Comparison of ENCODE assay signal across 15 cellular contexts in the genomic region with DNA sequence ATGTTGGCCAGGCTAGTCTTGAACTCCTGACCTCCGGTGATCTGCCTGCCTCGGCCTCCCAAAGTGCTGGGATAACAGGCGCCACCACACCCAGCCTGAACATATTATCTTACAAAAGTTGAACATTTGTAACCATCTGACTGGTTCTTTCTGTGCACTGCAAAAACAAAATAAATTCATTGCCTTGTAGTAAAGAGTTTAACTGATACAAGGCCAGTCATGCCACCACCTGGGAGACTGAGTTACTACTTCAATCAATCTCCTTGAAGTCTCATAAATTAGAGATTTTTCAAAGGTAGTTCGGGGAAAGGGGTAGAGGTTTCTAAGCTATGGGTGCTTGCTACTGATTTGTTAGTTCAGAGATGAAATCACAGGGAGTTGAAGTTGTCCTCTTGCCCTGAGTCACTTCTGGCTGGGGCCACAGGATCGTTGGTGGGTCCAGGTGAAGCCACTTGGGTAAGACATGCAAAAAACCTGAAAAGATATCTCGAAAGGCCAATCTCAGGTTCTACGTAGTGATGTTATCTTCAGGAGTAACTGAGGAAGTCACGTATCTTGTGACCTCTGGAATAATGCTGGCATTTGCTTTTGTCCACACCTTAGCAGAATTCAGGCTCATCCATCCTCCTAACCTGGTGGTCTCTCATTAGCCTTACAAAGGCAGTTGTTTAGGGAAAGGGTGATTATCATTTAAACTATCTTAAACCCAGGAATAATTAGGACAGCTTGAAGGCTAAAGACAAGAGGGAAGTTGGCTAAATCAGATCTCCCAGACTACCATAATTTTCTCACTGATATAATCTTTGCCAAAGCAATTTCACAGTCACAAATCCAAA. TPM values are rescaled to one million over a fixed set of nuclear protein-coding genes. Genes with fewer than 3 reads are reported as not detected.
DNase-seq lines count a peak whose midpoint lies in the region; ATAC-seq and TF ChIP-seq lines count a peak whose summit lies in the region.
"Had no signal": no experiment of that assay in that cellular context is flagged by ENCODE, and none has a peak within 500 bp of the region (broad histone marks: within the 10 kb centered on the region; RNA-seq: fewer than 3 reads in every experiment).

No MANE protein-coding gene starts in this region.

- TF ChIP-seq EP300 in stomach (IDR thresholded peaks at IDR 0.05), result no peak

- TF ChIP-seq CTCF in CD8-positive, alpha-beta T cell (IDR thresholded peaks at IDR 0.05), result no peak
- no peak for TF ChIP-seq CTCF in stomach (IDR thresholded peaks at IDR 0.05)

- ATAC-seq in CD8-positive, alpha-beta T cell, result no peak
- no peak for ATAC-seq in HG03442 (IDR thresholded peaks at IDR 0.05; ENCODE audit: unreplicated experiment)
- ATAC-seq: lower lobe of right lung had no signal

- POLR2A ChIA-PET in CD8-positive, alpha-beta T cell (lab: Charles Lee), result no interaction called here

- intact Hi-C loops in CD8-positive, alpha-beta T cell (cut with DNase I, micrococcal nuclease), result loop anchor here in 1 of 2 experiments (5.0 kb wide), 1 partner anchor 71 kb away; the partner anchor contains the start of gene PCNP
- intact Hi-C loops in activated T-helper 1 cell treated with anti-CD3 and anti-CD28 coated beads, Interleukin-12 subunit alpha, Interleukin-12 subunit beta, Interleukin-2, Interleukin-4 antibody, amounts not matched to agents 30 ng/mL and 10 ng/mL and 1 ng/mL, durations not matched to agents 14 hours and 24 hours and 36 hours (cut with micrococcal nuclease), result no loop called here
- intact Hi-C loops in stomach (cut with DNase I; ENCODE audit: low total_unique reads), result no loop called here

- peak overlapping the region; percentile 24 for H3K4me3 Mint-ChIP-seq in CD8-positive, alpha-beta T cell
- no peak overlapping the region for H3K4me3 Mint-ChIP-seq in activated T-helper 1 cell treated with anti-CD3 and anti-CD28 coated beads, Interleukin-12 subunit alpha, Interleukin-12 subunit beta, Interleukin-2, Interleukin-4 antibody, amounts not matched to agents 30 ng/mL and 10 ng/mL and 1 ng/mL, durations not matched to agents 14 hours and 24 hours and 36 hours
- peak overlapping the region; percentile 3 to 78 (median 63) for H3K4me3 Mint-ChIP-seq in immature natural killer cell
- H3K4me3 Mint-ChIP-seq: naive B cell had no signal

- CTCF ChIA-PET in CD8-positive, alpha-beta T cell (lab: Charles Lee), result no interaction called here

- no peaks in the 10 kb centered on the region for H3K27me3 Mint-ChIP-seq in CD8-positive, alpha-beta T cell (ENCODE audit: low read depth)
- H3K27me3 Mint-ChIP-seq in activated T-helper 1 cell treated with anti-CD3 and anti-CD28 coated beads, Interleukin-12 subunit alpha, Interleukin-12 subunit beta, Interleukin-2, Interleukin-4 antibody, amounts not matched to agents 30 ng/mL and 10 ng/mL and 1 ng/mL, durations not matched to agents 14 hours and 24 hours and 36 hours (ENCODE audit: insufficient read depth), result no peaks in the 10 kb centered on the region
- H3K27me3 Mint-ChIP-seq in immature natural killer cell (ENCODE audit: low read depth in 3 of 3), result peaks cover 0 to 3% (median 2%) of the 10 kb centered on the region in 3 donors
- H3K27me3 Mint-ChIP-seq: naive B cell had no signal

- H3K9me3 ChIP-seq in CD8-positive, alpha-beta T cell (ENCODE audit: low read length), result no peaks in the 10 kb centered on the region
- no peaks in the 10 kb centered on the region for H3K9me3 ChIP-seq in HUES48 (ENCODE audit: control insufficient read depth, insufficient read depth, low read length)
- H3K9me3 ChIP-seq in stomach, result no peaks in the 10 kb centered on the region
- H3K9me3 ChIP-seq: heart left ventricle, lower lobe of right lung, thoracic aorta had no signal

- no peak for TF ChIP-seq POLR2A in stomach (IDR thresholded peaks at IDR 0.05)

- H3K36me3 Mint-ChIP-seq in CD8-positive, alpha-beta T cell, result peaks cover 9% of the 10 kb centered on the region
- H3K36me3 Mint-ChIP-seq in activated T-helper 1 cell treated with anti-CD3 and anti-CD28 coated beads, Interleukin-12 subunit alpha, Interleukin-12 subunit beta, Interleukin-2, Interleukin-4 antibody, amounts not matched to agents 30 ng/mL and 10 ng/mL and 1 ng/mL, durations not matched to agents 14 hours and 24 hours and 36 hours (ENCODE audit: low read depth), result peaks cover 6% of the 10 kb centered on the region
- H3K36me3 Mint-ChIP-seq in immature natural killer cell, result peaks cover 3 to 4% (median 3%) of the 10 kb centered on the region in 3 donors
- H3K36me3 Mint-ChIP-seq: naive B cell had no signal

- WGBS in stomach, 5 donors, result 84 to 90% (median 87%) methylated on average over 8 of the region's 8 CpGs

- H3K4me1 ChIP-seq in CD8-positive, alpha-beta T cell (ENCODE audit: insufficient read depth, low read length), result peaks cover 23% of the 10 kb centered on the region
- H3K4me1 ChIP-seq in HUES48 (ENCODE audit: control insufficient read depth, insufficient read depth, low read length) (peaks cover 19% of the 10 kb centered on the region), stomach (peaks cover 0 to 6% (median 0%) of the 10 kb centered on the region in 4 donors)
- H3K4me1 ChIP-seq: lower lobe of right lung had no signal

- no peaks in the 10 kb centered on the region for H3K27me3 ChIP-seq in CD8-positive, alpha-beta T cell (ENCODE audit: insufficient read depth, low read length)
- H3K27me3 ChIP-seq in HUES48 (ENCODE audit: control insufficient read depth, insufficient read depth, low read length) (no peaks in the 10 kb centered on the region), stomach (no peaks in the 10 kb centered on the region)
- H3K27me3 ChIP-seq: heart left ventricle had no signal

- no peak for DNase-seq in CD8-positive, alpha-beta T cell
- no peak for DNase-seq in activated T-helper 1 cell treated with anti-CD3 and anti-CD28 coated beads, Interleukin-12 subunit alpha, Interleukin-12 subunit beta, Interleukin-2, Interleukin-4 antibody, amounts not matched to agents 30 ng/mL and 10 ng/mL and 1 ng/mL, durations not matched to agents 14 hours and 24 hours and 36 hours (ENCODE audit: low spot score)
- DNase-seq in immature natural killer cell (no peak), putamen (ENCODE audit: low spot score) (no peak), stomach (no peak), OCI-M2 (lab: John Stamatoyannopoulos, UW; ENCODE audit: unreplicated experiment) (no peak)
- DNase-seq: Calu3, heart left ventricle, lower lobe of right lung, naive B cell, NCI-H1930 had no signal

- H3K9ac ChIP-seq in HUES48 (ENCODE audit: low read depth, low read length), result no peak overlapping the region

- H3K27ac ChIP-seq in CD8-positive, alpha-beta T cell (ENCODE audit: low read depth, low read length), result no peak overlapping the region
- H3K27ac ChIP-seq in HUES48 (ENCODE audit: low read depth, low read length) (peak overlapping the region; percentile 46), stomach (no peak overlapping the region)
- H3K27ac ChIP-seq: heart left ventricle, HL-60, lower lobe of right lung, thoracic aorta had no signal

- H3K27ac Mint-ChIP-seq in CD8-positive, alpha-beta T cell, result peak overlapping the region; percentile 78
- H3K27ac Mint-ChIP-seq in activated T-helper 1 cell treated with anti-CD3 and anti-CD28 coated beads, Interleukin-12 subunit alpha, Interleukin-12 subunit beta, Interleukin-2, Interleukin-4 antibody, amounts not matched to agents 30 ng/mL and 10 ng/mL and 1 ng/mL, durations not matched to agents 14 hours and 24 hours and 36 hours, result peak overlapping the region; percentile 53
- peak overlapping the region; percentile 81 to 91 (median 90) for H3K27ac Mint-ChIP-seq in immature natural killer cell

- H3K36me3 ChIP-seq in CD8-positive, alpha-beta T cell (ENCODE audit: insufficient read depth, low read length), result no peaks in the 10 kb centered on the region
- H3K36me3 ChIP-seq in HUES48 (ENCODE audit: control insufficient read depth, insufficient read depth, low read length) (peaks cover 4% of the 10 kb centered on the region), stomach (peaks cover 0 to 25% (median 12%) of the 10 kb centered on the region in 4 donors)
- H3K36me3 ChIP-seq: thoracic aorta had no signal

- no peaks in the 10 kb centered on the region for H3K9me3 Mint-ChIP-seq in CD8-positive, alpha-beta T cell
- no peaks in the 10 kb centered on the region for H3K9me3 Mint-ChIP-seq in activated T-helper 1 cell treated with anti-CD3 and anti-CD28 coated beads, Interleukin-12 subunit alpha, Interleukin-12 subunit beta, Interleukin-2, Interleukin-4 antibody, amounts not matched to agents 30 ng/mL and 10 ng/mL and 1 ng/mL, durations not matched to agents 14 hours and 24 hours and 36 hours
- H3K9me3 Mint-ChIP-seq in immature natural killer cell, result no peaks in the 10 kb centered on the region
- H3K9me3 Mint-ChIP-seq: naive B cell had no signal

- peaks cover 26% of the 10 kb centered on the region for H3K4me1 Mint-ChIP-seq in CD8-positive, alpha-beta T cell (ENCODE audit: low read depth)
- peaks cover 27% of the 10 kb centered on the region for H3K4me1 Mint-ChIP-seq in activated T-helper 1 cell treated with anti-CD3 and anti-CD28 coated beads, Interleukin-12 subunit alpha, Interleukin-12 subunit beta, Interleukin-2, Interleukin-4 antibody, amounts not matched to agents 30 ng/mL and 10 ng/mL and 1 ng/mL, durations not matched to agents 14 hours and 24 hours and 36 hours (ENCODE audit: low read depth)
- H3K4me1 Mint-ChIP-seq in immature natural killer cell, result peaks cover 29 to 41% of the 10 kb centered on the region in 2 donors

- no peak overlapping the region for H3K4me3 ChIP-seq in CD8-positive, alpha-beta T cell (ENCODE audit: low read depth, low read length)
- H3K4me3 ChIP-seq in HUES48 (ENCODE audit: low read depth, low read length), result no peak overlapping the region
- H3K4me3 ChIP-seq in stomach, result no peak overlapping the region
- H3K4me3 ChIP-seq: heart left ventricle, lower lobe of right lung, thoracic aorta had no signal

RNA-seq across cellular contexts. Expression of gene ZBTB11, which starts 33.7 kb away (rescaled TPM):
- 10 to 100 TPM; 69.6 to 75.2 TPM for total RNA-seq in CD8-positive, alpha-beta T cell
- total RNA-seq in activated T-helper 1 cell treated with anti-CD3 and anti-CD28 coated beads, Interleukin-12 subunit alpha, Interleukin-12 subunit beta, Interleukin-2, Interleukin-4 antibody, amounts not matched to agents 30 ng/mL and 10 ng/mL and 1 ng/mL, durations not matched to agents 14 hours and 24 hours and 36 hours, result 29.0 and 31.9 TPM in 2 replicates
- 10 to 100 TPM in 2 of 3 donors, 1 to 10 TPM in 1; 6.4 to 19.2 (median 12.5) TPM for polyA plus RNA-seq in immature natural killer cell
- 10 to 100 TPM in 4 of 5 donors, 1 to 10 TPM in 1; 6.7 to 31.2 (median 28.3) TPM for total RNA-seq in stomach
- polyA plus RNA-seq in stomach, result 1 to 10 TPM; 2.8 to 6.1 (median 4.7) TPM

RNA-seq across cellular contexts. Expression of gene RPL24, which starts 43.3 kb away (rescaled TPM):
- 1,000 to 10,000 TPM; 1,584 to 1,674 TPM for total RNA-seq in CD8-positive, alpha-beta T cell
- 1,454 and 1,462 TPM in 2 replicates for total RNA-seq in activated T-helper 1 cell treated with anti-CD3 and anti-CD28 coated beads, Interleukin-12 subunit alpha, Interleukin-12 subunit beta, Interleukin-2, Interleukin-4 antibody, amounts not matched to agents 30 ng/mL and 10 ng/mL and 1 ng/mL, durations not matched to agents 14 hours and 24 hours and 36 hours
- 1,000 to 10,000 TPM in 1 of 3 donors, 100 to 1,000 TPM in 2; 373 to 1,048 (median 579) TPM for polyA plus RNA-seq in immature natural killer cell
- 1,000 to 10,000 TPM in 3 of 5 donors, 100 to 1,000 TPM in 2; 461 to 3,349 (median 1,224) TPM for total RNA-seq in stomach
- 1,000 to 10,000 TPM; 2,450 to 3,453 (median 2,754) TPM for polyA plus RNA-seq in stomach
